ENCODE assay signal across 23 cellular contexts in the genomic region with DNA sequence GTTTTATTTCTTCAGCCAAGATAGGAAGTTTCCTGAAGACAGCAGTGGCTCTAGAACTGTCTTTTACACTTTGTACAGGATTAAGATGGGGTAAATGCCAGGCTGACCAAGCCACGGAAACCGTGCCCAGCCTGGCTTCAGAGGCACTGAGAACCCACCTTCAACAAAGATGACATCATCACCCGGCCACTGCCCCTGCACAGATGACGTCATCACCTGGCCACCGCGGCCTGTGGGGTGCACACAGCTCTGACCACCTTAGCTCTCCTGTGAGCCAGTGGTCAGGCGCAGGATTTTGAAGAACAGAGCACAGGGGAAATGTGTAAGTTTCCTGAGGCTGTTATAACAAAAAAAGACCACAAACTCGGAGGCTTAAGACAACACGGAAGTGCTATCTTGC.
"Had no signal": no experiment of that assay in that cellular context is flagged by ENCODE, and none has a peak within 500 bp of the region (broad histone marks: within the 10 kb centered on the region; RNA-seq: fewer than 3 reads in every experiment).

No MANE protein-coding gene starts in this region.

- H3K27ac ChIP-seq: left lung, lower lobe of right lung, neural progenitor cell, ovary, sigmoid colon, spleen, suprapubic skin, thoracic aorta, tibial artery, uterus had no signal

- H3K9ac ChIP-seq: neural progenitor cell had no signal

- H3K9me3 ChIP-seq: left lung, lower lobe of right lung, ovary, sigmoid colon, spleen, suprapubic skin, thoracic aorta, tibial artery, uterus had no signal

- DNase-seq: hypothalamus; immature natural killer cell; kidney; left colon; left lung; lower lobe of right lung; mammary epithelial cell; mesenchymal stem cell; naive thymus-derived CD8-positive, alpha-beta T cell; ovary; right cardiac atrium; sigmoid colon; small intestine; spleen; stimulated activated CD4-positive, alpha-beta T cell treated with anti-CD3 and anti-CD28 coated beads, Interleukin-4, amount 100 ng/mL, for 24 hours; stimulated activated naive CD4-positive, alpha-beta T cell; tibial artery; uterus had no signal

- H3K4me2 ChIP-seq: neural progenitor cell had no signal

- H3K36me3 ChIP-seq: left lung, lower lobe of right lung, neural progenitor cell, ovary, sigmoid colon, spleen, suprapubic skin, thoracic aorta, tibial artery, uterus had no signal

- H3K4me3 ChIP-seq: left lung, lower lobe of right lung, neural progenitor cell, ovary, sigmoid colon, spleen, suprapubic skin, thoracic aorta, tibial artery, uterus had no signal

- ATAC-seq: left colon; left lung; lower lobe of right lung; naive thymus-derived CD8-positive, alpha-beta T cell; stimulated activated effector memory CD8-positive, alpha-beta T cell treated with anti-CD3 and anti-CD28 coated beads, Interleukin-12 subunit alpha, Interleukin-12 subunit beta, amount 100 ng/mL, for 72 hours had no signal

- H3K27me3 ChIP-seq: left lung, neural progenitor cell, ovary, sigmoid colon, spleen, suprapubic skin, tibial artery, uterus had no signal

- FAIRE-seq: islet of Langerhans, kidney, small intestine had no signal

- H2AFZ ChIP-seq: neural progenitor cell had no signal

- H3K4me1 ChIP-seq: left lung, lower lobe of right lung, neural progenitor cell, sigmoid colon, spleen, suprapubic skin, tibial artery, uterus had no signal
